In genomic region chr1:214917081-214917635, GRCh38 we compare ENCODE assay signal across 1 cellular context.
TF ChIP-seq lines count a peak whose summit lies in the region.

No MANE protein-coding gene starts in this region.

TF ChIP-seq in GM23338, 12 proteins besides CTCF, POLR2A, EP300 and RAD21:
- TF ChIP-seq ZNF462 (CRISPR knock-in tag; IDR thresholded peaks at IDR 0.05) (0 out of 2 replicates have a peak, but pooled peaks have one; percentile 39), EZH2phosphoT487 (IDR thresholded peaks at IDR 0.05; ENCODE audit: unreplicated experiment) (no peak)
